18 cellular contexts compared by ENCODE assay signal in genomic region chr17:72249441-72249840, GRCh38.
"Had no signal": no experiment of that assay in that cellular context is flagged by ENCODE, and none has a peak within 500 bp of the region (broad histone marks: within the 10 kb centered on the region; RNA-seq: fewer than 3 reads in every experiment).

No MANE protein-coding gene starts in this region.

- H3K27ac ChIP-seq: adrenal gland, esophagus squamous epithelium, left ventricle myocardium inferior, parathyroid adenoma, right atrium auricular region, skin epidermis had no signal

- H3K9ac ChIP-seq: parathyroid adenoma had no signal

- H3K4me1 Mint-ChIP-seq: activated CD4-positive, alpha-beta T cell treated with anti-CD3 and anti-CD28 coated beads, Interleukin-2, amount 10 ng/mL, durations not matched to agents 7 days and 5 days; brain had no signal

- H3K36me3 ChIP-seq: adrenal gland, esophagus squamous epithelium, left ventricle myocardium inferior, right atrium auricular region had no signal

- H3K27me3 ChIP-seq: adrenal gland, right atrium auricular region had no signal

- H3K4me1 ChIP-seq: adrenal gland, esophagus squamous epithelium, left ventricle myocardium inferior, parathyroid adenoma, right atrium auricular region had no signal

- H3K36me3 Mint-ChIP-seq: brain, WTC11 had no signal

- H3K4me3 Mint-ChIP-seq: activated CD4-positive, alpha-beta T cell treated with anti-CD3 and anti-CD28 coated beads, Interleukin-2, amount 10 ng/mL, durations not matched to agents 7 days and 5 days; brain; WTC11 had no signal

- H3K27ac Mint-ChIP-seq: activated CD4-positive, alpha-beta T cell treated with anti-CD3 and anti-CD28 coated beads, Interleukin-2, amount 10 ng/mL, durations not matched to agents 7 days and 5 days; activated T-helper 2 cell treated with anti-CD3 and anti-CD28 coated beads, Interferon-gamma antibody, Interleukin-2, Interleukin-4, amounts not matched to agents 10 μg/mL and 5 μg/mL and 100 μg/mL, durations not matched to agents 14 hours and 24 hours and 36 hours; brain; WTC11 had no signal

- H3K9me3 ChIP-seq: adrenal gland had no signal

- H2AFZ ChIP-seq: parathyroid adenoma had no signal

- H3K27me3 Mint-ChIP-seq: activated CD4-positive, alpha-beta T cell treated with anti-CD3 and anti-CD28 coated beads, Interleukin-2, amount 10 ng/mL, durations not matched to agents 7 days and 5 days; brain had no signal

- H3K4me3 ChIP-seq: adrenal gland, esophagus squamous epithelium, left ventricle myocardium inferior, right atrium auricular region, skin epidermis had no signal

- H3K79me2 ChIP-seq: parathyroid adenoma had no signal

- ATAC-seq: SK-N-SH treated with all-trans-retinoic acid at 6 μM for 48 hours, WTC11 had no signal

- DNase-seq: activated CD4-positive, alpha-beta T cell treated with anti-CD3 and anti-CD28 coated beads, Interleukin-2, amount 10 ng/mL, durations not matched to agents 7 days and 5 days; activated naive CD4-positive, alpha-beta T cell treated with anti-CD3 and anti-CD28 coated beads, Interleukin-2, amount 50 U/mL, for 16 hours; activated T-cell treated with anti-CD3 and anti-CD28 coated beads for 4 hours; adrenal gland; cerebellar nuclear complex; dermis blood vessel endothelial cell; esophagus squamous epithelium; foreskin fibroblast; head of caudate nucleus; left ventricle myocardium inferior; trophoblast cell had no signal
